Comparison of ENCODE assay signal across 35 cellular contexts in the genomic region with DNA sequence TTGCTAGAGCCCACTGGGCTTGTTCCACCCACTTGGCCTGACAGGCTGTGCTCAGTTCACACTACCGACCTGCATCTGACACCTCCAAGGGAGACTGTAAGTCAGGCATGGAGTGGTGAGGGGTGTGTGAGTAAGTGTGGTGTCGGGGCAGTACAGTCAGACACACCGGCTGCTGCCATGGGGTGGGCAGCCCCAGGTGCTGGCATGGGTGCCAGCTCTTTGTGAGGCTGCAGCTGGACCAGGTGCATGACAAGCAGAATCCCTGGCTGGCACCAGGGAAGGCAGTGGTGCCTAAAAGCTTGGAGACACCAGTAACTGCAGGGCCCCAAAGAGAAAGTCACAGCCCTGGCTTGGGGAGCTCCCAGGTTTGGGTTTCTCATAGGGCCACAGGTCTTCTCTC.
"Had no signal": no experiment of that assay in that cellular context is flagged by ENCODE, and none has a peak within 500 bp of the region (broad histone marks: within the 10 kb centered on the region; RNA-seq: fewer than 3 reads in every experiment).

No MANE protein-coding gene starts in this region.

- H3K9me3 ChIP-seq: MG63 had no signal

- H3K4me3 ChIP-seq: MG63 had no signal

- H3K27me3 ChIP-seq: MG63 had no signal

- H3K27ac ChIP-seq: KMS-11 had no signal

- H3K9ac ChIP-seq: KMS-11 had no signal

- DNase-seq: Karpas-422, Kasumi-1, KBM-7, KG1, MG63, MM.1S, MV-4-11, NCI-H1048, NCI-H1092, NCI-H1092 treated with DMSO at 0.1 percent for 48 hours, NCI-H1105, NCI-H1105 treated with DMSO at 0.1 percent for 48 hours, NCI-H1417, NCI-H1417 treated with DMSO at 0.1 percent for 48 hours, NCI-H1436, NCI-H1436 treated with DMSO at 0.1 percent for 48 hours, NCI-H146, NCI-H1694, NCI-H1694 treated with DMSO at 0.1 percent for 48 hours, NCI-H187, NCI-H187 treated with DMSO at 0.1 percent for 48 hours, NCI-H1930, NCI-H2029, NCI-H2029 treated with DMSO at 0.1 percent for 48 hours, NCI-H2081, NCI-H2081 treated with DMSO at 0.1 percent for 48 hours, NCI-H2107, NCI-H2171, NCI-H2171 treated with DMSO at 0.1 percent for 48 hours, NCI-H2227 treated with DMSO at 0.1 percent for 48 hours, NCI-H226, NCI-H345, NCI-H446, NCI-H446 treated with DMSO at 0.1 percent for 48 hours had no signal

- H3K36me3 ChIP-seq: MG63 had no signal
